30 cellular contexts compared by ENCODE assay signal in the genomic region with DNA sequence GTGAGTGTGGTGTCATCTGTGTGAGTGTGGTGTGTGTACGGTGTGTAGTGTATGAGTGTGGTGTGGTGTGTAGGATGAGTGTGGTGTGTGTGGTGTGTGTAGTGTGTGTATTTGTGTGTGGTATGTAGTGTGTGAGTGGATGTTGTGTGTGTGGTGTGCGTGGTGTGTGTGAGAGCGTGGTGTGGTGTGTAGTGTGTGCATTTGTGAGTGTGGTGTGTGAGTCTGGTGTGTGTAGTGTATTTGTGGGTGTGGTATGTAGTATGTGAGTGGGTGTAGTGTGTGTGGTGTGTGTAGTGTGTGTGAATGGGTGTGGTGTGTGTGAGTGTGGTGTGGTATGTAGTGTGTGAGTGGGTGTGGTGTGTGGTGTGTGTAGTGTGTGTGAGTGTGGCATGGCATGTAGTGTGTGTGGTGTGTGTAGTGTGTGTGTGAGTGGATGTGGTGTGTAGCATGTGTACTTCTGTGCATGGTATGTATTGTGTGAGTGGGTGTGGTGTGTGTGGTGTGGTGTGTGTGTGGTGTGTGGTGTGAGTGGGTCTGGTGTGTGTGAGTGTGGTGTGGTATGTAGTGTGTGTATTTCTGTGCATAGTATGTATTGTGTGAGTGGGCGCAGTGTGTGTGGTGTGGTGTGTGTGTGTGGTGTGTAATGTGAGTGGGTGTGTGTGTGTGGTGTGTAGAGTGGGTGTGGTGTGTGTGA.
DNase-seq lines count a peak whose midpoint lies in the region; ATAC-seq, FAIRE-seq and TF ChIP-seq lines count a peak whose summit lies in the region.
"Had no signal": no experiment of that assay in that cellular context is flagged by ENCODE, and none has a peak within 500 bp of the region (broad histone marks: within the 10 kb centered on the region; RNA-seq: fewer than 3 reads in every experiment).

No MANE protein-coding gene starts in this region.

- H3K79me2 ChIP-seq in keratinocyte (ENCODE audit: control insufficient read depth, insufficient read depth, low read length) = no peaks in the 10 kb centered on the region

- H3K27me3 ChIP-seq in keratinocyte (ENCODE audit: control insufficient read depth, extremely low read depth, insufficient read depth, low read length) (peaks cover 3% of the 10 kb centered on the region), upper lobe of right lung (no peaks in the 10 kb centered on the region)
- H3K27me3 ChIP-seq: breast epithelium, pancreas, thyroid gland had no signal

- H3K27ac Mint-ChIP-seq in activated naive CD8-positive, alpha-beta T cell treated with anti-CD3 and anti-CD28 coated beads, Interleukin-2, amount 50 U/mL, for 24 hours = no peak overlapping the region
- no peak overlapping the region for H3K27ac Mint-ChIP-seq in activated naive CD8-positive, alpha-beta T cell treated with anti-CD3 and anti-CD28 coated beads for 36 hours
- no peak overlapping the region for H3K27ac Mint-ChIP-seq in activated CD8-positive, alpha-beta T cell treated with anti-CD3 and anti-CD28 coated beads, Interleukin-2, amount 10 ng/mL, durations not matched to agents 7 days and 5 days
- H3K27ac Mint-ChIP-seq in stimulated activated memory B cell treated with anti-CD40 and anti-IgM and Interleukin-4, amounts not matched to agents 10 μg/mL and 1 μg/mL and 100 μg/mL, for 72 hours = no peak overlapping the region
- H3K27ac Mint-ChIP-seq in activated T-cell treated with anti-CD3 and anti-CD28 coated beads, Interleukin-2, amount 50 U/mL, for 24 hours = no peak overlapping the region
- H3K27ac Mint-ChIP-seq: activated CD4-positive, alpha-beta T cell treated with anti-CD3 and anti-CD28 coated beads for 36 hours; activated naive CD4-positive, alpha-beta T cell treated with anti-CD3 and anti-CD28 coated beads, Interleukin-2, amount 50 U/mL, for 24 hours had no signal

- peak; percentile 28 for ATAC-seq in activated naive CD8-positive, alpha-beta T cell treated with anti-CD3 and anti-CD28 coated beads, Interleukin-2, amount 50 U/mL, for 24 hours
- ATAC-seq in activated CD8-positive, alpha-beta T cell treated with anti-CD3 and anti-CD28 coated beads, Interleukin-2, amount 10 ng/mL, durations not matched to agents 7 days and 5 days = peak; percentile 14
- ATAC-seq in upper lobe of right lung (peak; percentile 54), HG02759 (IDR thresholded peaks at IDR 0.05; ENCODE audit: unreplicated experiment) (no peak)
- no peak for ATAC-seq in stimulated activated memory B cell treated with anti-CD40 and anti-IgM and Interleukin-4, amounts not matched to agents 10 μg/mL and 1 μg/mL and 100 μg/mL, for 72 hours
- ATAC-seq: activated CD4-positive, alpha-beta T cell treated with anti-CD3 and anti-CD28 coated beads for 36 hours; Panc1; pancreas had no signal

- H3K9me3 Mint-ChIP-seq in activated naive CD8-positive, alpha-beta T cell treated with anti-CD3 and anti-CD28 coated beads, Interleukin-2, amount 50 U/mL, for 24 hours = no peaks in the 10 kb centered on the region
- H3K9me3 Mint-ChIP-seq in activated naive CD8-positive, alpha-beta T cell treated with anti-CD3 and anti-CD28 coated beads for 36 hours = no peaks in the 10 kb centered on the region
- H3K9me3 Mint-ChIP-seq in activated CD8-positive, alpha-beta T cell treated with anti-CD3 and anti-CD28 coated beads, Interleukin-2, amount 10 ng/mL, durations not matched to agents 7 days and 5 days (ENCODE audit: insufficient read depth) = no peaks in the 10 kb centered on the region
- no peaks in the 10 kb centered on the region for H3K9me3 Mint-ChIP-seq in stimulated activated memory B cell treated with anti-CD40 and anti-IgM and Interleukin-4, amounts not matched to agents 10 μg/mL and 1 μg/mL and 100 μg/mL, for 72 hours
- H3K9me3 Mint-ChIP-seq in activated T-cell treated with anti-CD3 and anti-CD28 coated beads, Interleukin-2, amount 50 U/mL, for 24 hours = no peaks in the 10 kb centered on the region
- H3K9me3 Mint-ChIP-seq: activated naive CD4-positive, alpha-beta T cell treated with anti-CD3 and anti-CD28 coated beads, Interleukin-2, amount 50 U/mL, for 24 hours had no signal

- no peak overlapping the region for H2AFZ ChIP-seq in keratinocyte (ENCODE audit: control insufficient read depth, low read length)

- H3K36me3 Mint-ChIP-seq in activated naive CD8-positive, alpha-beta T cell treated with anti-CD3 and anti-CD28 coated beads, Interleukin-2, amount 50 U/mL, for 24 hours (ENCODE audit: low read depth) = no peaks in the 10 kb centered on the region
- no peaks in the 10 kb centered on the region for H3K36me3 Mint-ChIP-seq in activated naive CD8-positive, alpha-beta T cell treated with anti-CD3 and anti-CD28 coated beads for 36 hours
- no peaks in the 10 kb centered on the region for H3K36me3 Mint-ChIP-seq in activated CD8-positive, alpha-beta T cell treated with anti-CD3 and anti-CD28 coated beads, Interleukin-2, amount 10 ng/mL, durations not matched to agents 7 days and 5 days (ENCODE audit: low read depth)
- no peaks in the 10 kb centered on the region for H3K36me3 Mint-ChIP-seq in stimulated activated memory B cell treated with anti-CD40 and anti-IgM and Interleukin-4, amounts not matched to agents 10 μg/mL and 1 μg/mL and 100 μg/mL, for 72 hours
- no peaks in the 10 kb centered on the region for H3K36me3 Mint-ChIP-seq in activated T-cell treated with anti-CD3 and anti-CD28 coated beads, Interleukin-2, amount 50 U/mL, for 24 hours (ENCODE audit: low read depth)
- H3K36me3 Mint-ChIP-seq: activated naive CD4-positive, alpha-beta T cell treated with anti-CD3 and anti-CD28 coated beads, Interleukin-2, amount 50 U/mL, for 24 hours had no signal

- dilution Hi-C loops in keratinocyte (cut with MboI; ENCODE audit: extremely low pct_ligation_motif_present, low sequenced_read_pairs) = no loop called here

- intact Hi-C loops in upper lobe of right lung (cut with DNase I) = no loop called here

- peaks cover 8% of the 10 kb centered on the region for H3K4me1 Mint-ChIP-seq in activated naive CD8-positive, alpha-beta T cell treated with anti-CD3 and anti-CD28 coated beads, Interleukin-2, amount 50 U/mL, for 24 hours
- peaks cover 4% of the 10 kb centered on the region for H3K4me1 Mint-ChIP-seq in activated naive CD8-positive, alpha-beta T cell treated with anti-CD3 and anti-CD28 coated beads for 36 hours
- H3K4me1 Mint-ChIP-seq in activated CD8-positive, alpha-beta T cell treated with anti-CD3 and anti-CD28 coated beads, Interleukin-2, amount 10 ng/mL, durations not matched to agents 7 days and 5 days (ENCODE audit: low read depth) = peaks cover 4% of the 10 kb centered on the region
- no peaks in the 10 kb centered on the region for H3K4me1 Mint-ChIP-seq in stimulated activated memory B cell treated with anti-CD40 and anti-IgM and Interleukin-4, amounts not matched to agents 10 μg/mL and 1 μg/mL and 100 μg/mL, for 72 hours
- peaks cover 2% of the 10 kb centered on the region for H3K4me1 Mint-ChIP-seq in activated T-cell treated with anti-CD3 and anti-CD28 coated beads, Interleukin-2, amount 50 U/mL, for 24 hours (ENCODE audit: low read depth)
- H3K4me1 Mint-ChIP-seq: activated CD4-positive, alpha-beta T cell treated with anti-CD3 and anti-CD28 coated beads for 36 hours had no signal

- no peak overlapping the region for H3K4me3 ChIP-seq in keratinocyte (ENCODE audit: control insufficient read depth in 2 of 3, extremely low read depth in 1 of 3, insufficient read depth in 2 of 3, low read depth in 1 of 3, low read length in 3 of 3)
- no peak overlapping the region for H3K4me3 ChIP-seq in upper lobe of right lung
- H3K4me3 ChIP-seq: breast epithelium, pancreas, skin epidermis, thyroid gland had no signal

- H3K9ac ChIP-seq in keratinocyte (ENCODE audit: control insufficient read depth, extremely low read depth, insufficient read depth, low read length) = no peak overlapping the region

- H3K9me1 ChIP-seq in keratinocyte (ENCODE audit: control insufficient read depth, extremely low read depth, insufficient read depth, low read length) = no peaks in the 10 kb centered on the region

- TF ChIP-seq CTCF in keratinocyte (optimal IDR thresholded peaks at IDR 0.05 in 1 of 3, IDR thresholded peaks at IDR 0.05 in 1 of 3, conservative IDR thresholded peaks at IDR 0.05 in 1 of 3; ENCODE audit: extremely low read depth in 1 of 3, insufficient read depth in 2 of 3, low read length in 3 of 3) (no peak), upper lobe of right lung (IDR thresholded peaks at IDR 0.05) (no peak)

- H3K9me3 ChIP-seq in keratinocyte (ENCODE audit: control insufficient read depth, low read depth, low read length) (no peaks in the 10 kb centered on the region), upper lobe of right lung (no peaks in the 10 kb centered on the region)
- H3K9me3 ChIP-seq: breast epithelium, Caco-2, pancreas, thyroid gland had no signal

- H4K20me1 ChIP-seq in keratinocyte (ENCODE audit: control insufficient read depth, extremely low read depth, insufficient read depth, low read length) = no peaks in the 10 kb centered on the region

- H3K27ac ChIP-seq in keratinocyte (ENCODE audit: control insufficient read depth, insufficient read depth, low read length) = no peak overlapping the region
- no peak overlapping the region for H3K27ac ChIP-seq in upper lobe of right lung
- H3K27ac ChIP-seq: 22Rv1, breast epithelium, pancreas, skin epidermis, thyroid gland had no signal

- DNase-seq in activated naive CD8-positive, alpha-beta T cell treated with anti-CD3 and anti-CD28 coated beads, Interleukin-2, amount 50 U/mL, for 24 hours = no peak
- DNase-seq in activated naive CD8-positive, alpha-beta T cell treated with anti-CD3 and anti-CD28 coated beads for 36 hours = no peak
- no peak for DNase-seq in activated CD8-positive, alpha-beta T cell treated with anti-CD3 and anti-CD28 coated beads, Interleukin-2, amount 10 ng/mL, durations not matched to agents 7 days and 5 days
- no peak for DNase-seq in keratinocyte (ENCODE audit: low read depth, low spot score)
- DNase-seq in upper lobe of right lung = no peak
- DNase-seq in activated T-cell treated with anti-CD3 and anti-CD28 coated beads, Interleukin-2, amount 50 U/mL, for 24 hours = no peak
- DNase-seq: activated CD4-positive, alpha-beta T cell treated with anti-CD3 and anti-CD28 coated beads for 36 hours; activated CD8-positive, alpha-beta memory T cell treated with anti-CD3 and anti-CD28 coated beads for 24 hours; activated T-cell treated with anti-CD3 and anti-CD28 coated beads for 4 hours; C1 segment of cervical spinal cord; Caco-2; GOT3; hippocampal formation; left cardiac atrium; mammary epithelial cell; NCI-H2107; NCI-H345; NCI-H748 treated with DMSO at 0.1 percent for 48 hours; pancreas; SHP77; thyroid gland had no signal

- FAIRE-seq in keratinocyte (lab: Jason Lieb, UNC) = peak; percentile 70
- FAIRE-seq: endothelial cell of umbilical vein, G401.6, pancreas had no signal

- H3K36me3 ChIP-seq in keratinocyte (ENCODE audit: control insufficient read depth in 2 of 2, extremely low read depth in 1 of 2, insufficient read depth in 2 of 2, low read length in 2 of 2) (no peaks in the 10 kb centered on the region), upper lobe of right lung (no peaks in the 10 kb centered on the region)
- H3K36me3 ChIP-seq: breast epithelium, pancreas, thyroid gland had no signal

- no peak overlapping the region for H3K4me2 ChIP-seq in keratinocyte (ENCODE audit: control insufficient read depth, extremely low read depth, insufficient read depth, low read depth, low read length)

- H3K4me1 ChIP-seq in keratinocyte (ENCODE audit: control insufficient read depth, extremely low read depth, insufficient read depth, low read length) = no peaks in the 10 kb centered on the region
- no peaks in the 10 kb centered on the region for H3K4me1 ChIP-seq in upper lobe of right lung
- H3K4me1 ChIP-seq: breast epithelium, pancreas, thyroid gland had no signal

- peaks cover 4% of the 10 kb centered on the region for H3K27me3 Mint-ChIP-seq in activated naive CD8-positive, alpha-beta T cell treated with anti-CD3 and anti-CD28 coated beads, Interleukin-2, amount 50 U/mL, for 24 hours
- no peaks in the 10 kb centered on the region for H3K27me3 Mint-ChIP-seq in activated naive CD8-positive, alpha-beta T cell treated with anti-CD3 and anti-CD28 coated beads for 36 hours
- H3K27me3 Mint-ChIP-seq in activated CD8-positive, alpha-beta T cell treated with anti-CD3 and anti-CD28 coated beads, Interleukin-2, amount 10 ng/mL, durations not matched to agents 7 days and 5 days (ENCODE audit: low read depth) = peaks cover 32% of the 10 kb centered on the region
- H3K27me3 Mint-ChIP-seq in stimulated activated memory B cell treated with anti-CD40 and anti-IgM and Interleukin-4, amounts not matched to agents 10 μg/mL and 1 μg/mL and 100 μg/mL, for 72 hours = peaks cover 32% of the 10 kb centered on the region
- no peaks in the 10 kb centered on the region for H3K27me3 Mint-ChIP-seq in activated T-cell treated with anti-CD3 and anti-CD28 coated beads, Interleukin-2, amount 50 U/mL, for 24 hours
- H3K27me3 Mint-ChIP-seq: activated CD4-positive, alpha-beta T cell treated with anti-CD3 and anti-CD28 coated beads for 36 hours; activated naive CD4-positive, alpha-beta T cell treated with anti-CD3 and anti-CD28 coated beads, Interleukin-2, amount 50 U/mL, for 24 hours had no signal

- H3K4me3 Mint-ChIP-seq in activated naive CD8-positive, alpha-beta T cell treated with anti-CD3 and anti-CD28 coated beads, Interleukin-2, amount 50 U/mL, for 24 hours = no peak overlapping the region
- H3K4me3 Mint-ChIP-seq in activated naive CD8-positive, alpha-beta T cell treated with anti-CD3 and anti-CD28 coated beads for 36 hours = no peak overlapping the region
- H3K4me3 Mint-ChIP-seq in activated CD8-positive, alpha-beta T cell treated with anti-CD3 and anti-CD28 coated beads, Interleukin-2, amount 10 ng/mL, durations not matched to agents 7 days and 5 days = no peak overlapping the region
- H3K4me3 Mint-ChIP-seq in stimulated activated memory B cell treated with anti-CD40 and anti-IgM and Interleukin-4, amounts not matched to agents 10 μg/mL and 1 μg/mL and 100 μg/mL, for 72 hours = no peak overlapping the region
- H3K4me3 Mint-ChIP-seq in activated T-cell treated with anti-CD3 and anti-CD28 coated beads, Interleukin-2, amount 50 U/mL, for 24 hours = no peak overlapping the region
- H3K4me3 Mint-ChIP-seq: activated CD4-positive, alpha-beta T cell treated with anti-CD3 and anti-CD28 coated beads for 36 hours; activated naive CD4-positive, alpha-beta T cell treated with anti-CD3 and anti-CD28 coated beads, Interleukin-2, amount 50 U/mL, for 24 hours had no signal

- CTCF ChIA-PET in activated CD8-positive, alpha-beta T cell treated with anti-CD3 and anti-CD28 coated beads, Interleukin-2, amount 10 ng/mL, durations not matched to agents 7 days and 5 days (lab: Charles Lee) = no interaction called here

- POLR2A ChIA-PET in activated CD8-positive, alpha-beta T cell treated with anti-CD3 and anti-CD28 coated beads, Interleukin-2, amount 10 ng/mL, durations not matched to agents 7 days and 5 days (lab: Charles Lee) = no interaction called here

Comparison
In these comparisons a context has a peak if more than half of its experiments do, and no peak if none do; other contexts are left out.
1. ATAC-seq: peak in activated naive CD8-positive, alpha-beta T cell treated with anti-CD3 and anti-CD28 coated beads, Interleukin-2, amount 50 U/mL, for 24 hours (single experiment), activated CD8-positive, alpha-beta T cell treated with anti-CD3 and anti-CD28 coated beads, Interleukin-2, amount 10 ng/mL, durations not matched to agents 7 days and 5 days (single experiment) and upper lobe of right lung (single experiment); none in HG02759 (single experiment) and stimulated activated memory B cell treated with anti-CD40 and anti-IgM and Interleukin-4, amounts not matched to agents 10 μg/mL and 1 μg/mL and 100 μg/mL, for 72 hours (single experiment).